ENCODE assay signal across 34 cellular contexts in genomic region chr20:2807019-2807418, GRCh38. TPM values are rescaled to one million over a fixed set of nuclear protein-coding genes. Genes with fewer than 3 reads are reported as not detected.
"Had no signal": no experiment of that assay in that cellular context is flagged by ENCODE, and none has a peak within 500 bp of the region (broad histone marks: within the 10 kb centered on the region; RNA-seq: fewer than 3 reads in every experiment).

No MANE protein-coding gene starts in this region.

- DNase-seq: activated CD4-positive, alpha-beta T cell treated with anti-CD3 and anti-CD28 coated beads for 36 hours; activated CD4-positive, alpha-beta T cell treated with anti-CD3 and anti-CD28 coated beads, Interleukin-2, amount 10 ng/mL, durations not matched to agents 24 days and 14 days; activated CD4-positive, CD25-positive, alpha-beta regulatory T cell; activated CD4-positive, CD25-positive, alpha-beta regulatory T cell treated with anti-CD3 and anti-CD28 coated beads, Interleukin-2, amount 50 U/mL, for 72 hours; activated CD8-positive, alpha-beta memory T cell treated with anti-CD3 and anti-CD28 coated beads for 24 hours; activated CD8-positive, alpha-beta T cell treated with anti-CD3 and anti-CD28 coated beads for 36 hours; activated gamma-delta T cell; activated naive CD4-positive, alpha-beta T cell; activated naive CD4-positive, alpha-beta T cell treated with anti-CD3 and anti-CD28 coated beads, Interleukin-2, amount 10 ng/mL, durations not matched to agents 7 days and 5 days; activated naive CD8-positive, alpha-beta T cell treated with anti-CD3 and anti-CD28 coated beads, Interleukin-2, amount 10 ng/mL, durations not matched to agents 7 days and 5 days; activated T-cell treated with anti-CD3 and anti-CD28 coated beads for 4 hours; activated T-cell treated with anti-CD3 and anti-CD28 coated beads, Interleukin-2, amount 50 U/mL, for 24 hours; activated T-cell treated with anti-CD3 and anti-CD28 coated beads, Interleukin-2, amount 50 U/mL, for 72 hours; amniotic stem cell; anterior cingulate cortex; brain microvascular endothelial cell; cortex of kidney; dermis blood vessel endothelial cell; effector CD4-positive, alpha-beta T cell; effector memory CD8-positive, alpha-beta T cell; erythroblast; foreskin keratinocyte; gastrocnemius medialis; glutamatergic neuron; heart right ventricle; T-helper 2 cell had no signal

- H3K4me3 Mint-ChIP-seq: activated CD4-positive, alpha-beta T cell treated with anti-CD3 and anti-CD28 coated beads for 36 hours; activated CD4-positive, alpha-beta T cell treated with anti-CD3 and anti-CD28 coated beads, Interleukin-2, amount 10 ng/mL, durations not matched to agents 24 days and 14 days; activated CD8-positive, alpha-beta T cell treated with anti-CD3 and anti-CD28 coated beads for 36 hours; activated naive CD4-positive, alpha-beta T cell treated with anti-CD3 and anti-CD28 coated beads, Interleukin-2, amount 10 ng/mL, durations not matched to agents 7 days and 5 days; activated naive CD8-positive, alpha-beta T cell treated with anti-CD3 and anti-CD28 coated beads, Interleukin-2, amount 10 ng/mL, durations not matched to agents 7 days and 5 days; activated T-cell treated with anti-CD3 and anti-CD28 coated beads, Interleukin-2, amount 50 U/mL, for 24 hours; activated T-cell treated with anti-CD3 and anti-CD28 coated beads, Interleukin-2, amount 50 U/mL, for 72 hours; central memory CD8-positive, alpha-beta T cell; effector memory CD8-positive, alpha-beta T cell had no signal

- H3K36me3 ChIP-seq: brain microvascular endothelial cell, esophagus muscularis mucosa, gastrocnemius medialis, heart right ventricle had no signal

- H3K36me3 Mint-ChIP-seq: activated naive CD4-positive, alpha-beta T cell treated with anti-CD3 and anti-CD28 coated beads, Interleukin-2, amount 10 ng/mL, durations not matched to agents 7 days and 5 days had no signal

- H3K4me1 Mint-ChIP-seq: activated CD4-positive, alpha-beta T cell treated with anti-CD3 and anti-CD28 coated beads for 36 hours; activated CD4-positive, alpha-beta T cell treated with anti-CD3 and anti-CD28 coated beads, Interleukin-2, amount 10 ng/mL, durations not matched to agents 24 days and 14 days; activated naive CD4-positive, alpha-beta T cell treated with anti-CD3 and anti-CD28 coated beads, Interleukin-2, amount 10 ng/mL, durations not matched to agents 7 days and 5 days had no signal

- H3K4me1 ChIP-seq: foreskin keratinocyte, gastrocnemius medialis had no signal

- ATAC-seq: activated CD4-positive, alpha-beta T cell treated with anti-CD3 and anti-CD28 coated beads for 36 hours; activated CD8-positive, alpha-beta T cell treated with anti-CD3 and anti-CD28 coated beads for 36 hours; activated naive CD4-positive, alpha-beta T cell treated with anti-CD3 and anti-CD28 coated beads, Interleukin-2, amount 50 U/mL, for 72 hours; activated T-cell treated with anti-CD3 and anti-CD28 coated beads, Interleukin-2, amount 50 U/mL, for 72 hours; effector memory CD8-positive, alpha-beta T cell; foreskin keratinocyte; gastrocnemius medialis; heart right ventricle had no signal

- H3K9me3 Mint-ChIP-seq: central memory CD8-positive, alpha-beta T cell; effector memory CD8-positive, alpha-beta T cell had no signal

- H3K27ac ChIP-seq: brain microvascular endothelial cell, esophagus muscularis mucosa, foreskin keratinocyte, gastrocnemius medialis, heart right ventricle had no signal

- H3K4me3 ChIP-seq: esophagus muscularis mucosa, gastrocnemius medialis, heart right ventricle had no signal

- H3K27ac Mint-ChIP-seq: activated CD4-positive, alpha-beta T cell treated with anti-CD3 and anti-CD28 coated beads for 36 hours; activated CD4-positive, alpha-beta T cell treated with anti-CD3 and anti-CD28 coated beads, Interleukin-2, amount 10 ng/mL, durations not matched to agents 24 days and 14 days; activated CD8-positive, alpha-beta T cell treated with anti-CD3 and anti-CD28 coated beads for 36 hours; activated naive CD4-positive, alpha-beta T cell treated with anti-CD3 and anti-CD28 coated beads, Interleukin-2, amount 10 ng/mL, durations not matched to agents 7 days and 5 days; activated naive CD4-positive, alpha-beta T cell treated with anti-CD3 and anti-CD28 coated beads, Interleukin-2, amount 50 U/mL, for 72 hours; activated naive CD8-positive, alpha-beta T cell treated with anti-CD3 and anti-CD28 coated beads, Interleukin-2, amount 10 ng/mL, durations not matched to agents 7 days and 5 days; activated T-cell treated with anti-CD3 and anti-CD28 coated beads, Interleukin-2, amount 50 U/mL, for 24 hours; activated T-cell treated with anti-CD3 and anti-CD28 coated beads, Interleukin-2, amount 50 U/mL, for 72 hours; effector memory CD8-positive, alpha-beta T cell had no signal

RNA-seq across cellular contexts. Expression of gene CPXM1, which starts 6.6 kb away (rescaled TPM):
- total RNA-seq: bronchial epithelial cell, foreskin keratinocyte had no signal
- polyA plus RNA-seq: foreskin keratinocyte had no signal

RNA-seq across cellular contexts. Expression of gene C20orf141, which starts 7.8 kb away (rescaled TPM):
- total RNA-seq: activated CD4-positive, alpha-beta T cell treated with anti-CD3 and anti-CD28 coated beads for 36 hours; activated CD4-positive, alpha-beta T cell treated with anti-CD3 and anti-CD28 coated beads, Interleukin-2, amount 10 ng/mL, durations not matched to agents 24 days and 14 days; activated CD8-positive, alpha-beta T cell treated with anti-CD3 and anti-CD28 coated beads for 36 hours; activated naive CD4-positive, alpha-beta T cell treated with anti-CD3 and anti-CD28 coated beads, Interleukin-2, amount 50 U/mL, for 72 hours; activated naive CD8-positive, alpha-beta T cell treated with anti-CD3 and anti-CD28 coated beads, Interleukin-2, amount 10 ng/mL, durations not matched to agents 7 days and 5 days; activated T-cell treated with anti-CD3 and anti-CD28 coated beads, Interleukin-2, amount 50 U/mL, for 72 hours; astrocyte; bronchial epithelial cell; cardiac septum; cerebellum; dermis blood vessel endothelial cell; esophagus muscularis mucosa; foreskin keratinocyte; gastrocnemius medialis; heart right ventricle; T-helper 1 cell treated with Interleukin-12 subunit alpha and Interleukin-12 subunit beta and Interleukin-4 antibody, amounts not matched to agents 30 ng/mL and 1 ng/mL, for 36 hours had no signal
- polyA plus RNA-seq: foreskin keratinocyte, heart right ventricle had no signal

RNA-seq across cellular contexts. Expression of gene TMEM239, which starts 9.1 kb away (rescaled TPM):
- total RNA-seq: activated CD4-positive, alpha-beta T cell treated with anti-CD3 and anti-CD28 coated beads for 36 hours; activated CD4-positive, alpha-beta T cell treated with anti-CD3 and anti-CD28 coated beads, Interleukin-2, amount 10 ng/mL, durations not matched to agents 24 days and 14 days; activated CD8-positive, alpha-beta T cell treated with anti-CD3 and anti-CD28 coated beads for 36 hours; activated naive CD4-positive, alpha-beta T cell treated with anti-CD3 and anti-CD28 coated beads, Interleukin-2, amount 50 U/mL, for 72 hours; activated naive CD8-positive, alpha-beta T cell treated with anti-CD3 and anti-CD28 coated beads, Interleukin-2, amount 10 ng/mL, durations not matched to agents 7 days and 5 days; activated T-cell treated with anti-CD3 and anti-CD28 coated beads, Interleukin-2, amount 50 U/mL, for 72 hours; astrocyte; bronchial epithelial cell; cardiac septum; cerebellum; dermis blood vessel endothelial cell; esophagus muscularis mucosa; foreskin keratinocyte; gastrocnemius medialis; heart right ventricle; T-helper 1 cell treated with Interleukin-12 subunit alpha and Interleukin-12 subunit beta and Interleukin-4 antibody, amounts not matched to agents 30 ng/mL and 1 ng/mL, for 36 hours had no signal
- polyA plus RNA-seq: foreskin keratinocyte, heart right ventricle had no signal
